Comparison of ENCODE assay signal across 28 cellular contexts in genomic region chr11:69859275-69859934, GRCh38. TPM values are rescaled to one million over a fixed set of nuclear protein-coding genes. Genes with fewer than 3 reads are reported as not detected.
"Had no signal": no experiment of that assay in that cellular context is flagged by ENCODE, and none has a peak within 500 bp of the region (broad histone marks: within the 10 kb centered on the region; RNA-seq: fewer than 3 reads in every experiment).

No MANE protein-coding gene starts in this region.

- H3K36me3 ChIP-seq: esophagus muscularis mucosa, gastroesophageal sphincter, neutrophil, sigmoid colon, thoracic aorta, transverse colon had no signal

- H3K4me1 ChIP-seq: esophagus muscularis mucosa, gastroesophageal sphincter, sigmoid colon, transverse colon had no signal

- H3K4me3 ChIP-seq: esophagus muscularis mucosa, gastroesophageal sphincter, lung, sigmoid colon, skin epidermis, thoracic aorta, transverse colon had no signal

- DNase-seq: effector memory CD4-positive, alpha-beta T cell; glutamatergic neuron; kidney; left cardiac atrium; left ventricle myocardium superior; mesenchymal stem cell; naive thymus-derived CD4-positive, alpha-beta T cell; nephron progenitor cell; posterior cingulate gyrus; sigmoid colon; stimulated activated CD4-positive, alpha-beta T cell treated with anti-CD3 and anti-CD28 coated beads, Interleukin-2, amount 100 ng/mL, for 24 hours; stimulated activated CD4-positive, alpha-beta T cell treated with anti-CD3 and anti-CD28 coated beads, Interleukin-4, amount 100 ng/mL, for 4 hours; stimulated activated naive B cell treated with anti-CD40 and anti-IgM and Interleukin-4, amounts not matched to agents 10 μg/mL and 1 μg/mL and 100 μg/mL, for 72 hours; stimulated activated naive CD8-positive, alpha-beta T cell treated with anti-CD3 and anti-CD28 coated beads, Interleukin-15, amount 100 ng/mL, for 72 hours; transverse colon had no signal

- ATAC-seq: gastroesophageal sphincter; left cardiac atrium; left ventricle myocardium superior; naive thymus-derived CD4-positive, alpha-beta T cell; stimulated activated naive B cell treated with anti-CD40 and anti-IgM and Interleukin-4, amounts not matched to agents 10 μg/mL and 1 μg/mL and 100 μg/mL, for 72 hours; stimulated activated naive CD8-positive, alpha-beta T cell treated with anti-CD3 and anti-CD28 coated beads, Interleukin-15, amount 100 ng/mL, for 72 hours had no signal

- H3K9me3 ChIP-seq: neutrophil, sigmoid colon, thoracic aorta, transverse colon had no signal

- H3K27ac ChIP-seq: epithelial cell of prostate, esophagus muscularis mucosa, gastroesophageal sphincter, neutrophil, sigmoid colon, skin epidermis, thoracic aorta, transverse colon had no signal

RNA-seq across cellular contexts. Expression of gene FGF3, which starts 40.2 kb away (rescaled TPM):
- total RNA-seq: esophagus muscularis mucosa; fibroblast of villous mesenchyme; gastroesophageal sphincter; kidney; left cardiac atrium; left ventricle myocardium superior; lung; mononuclear cell; naive thymus-derived CD4-positive, alpha-beta T cell; osteoblast; pulmonary artery endothelial cell; sigmoid colon; subcutaneous adipose tissue; thoracic aorta; transverse colon; ureter had no signal
- polyA plus RNA-seq: lung; naive thymus-derived CD4-positive, alpha-beta T cell; sigmoid colon had no signal
